In genomic region chr12:52789637-52790426, GRCh38 we compare ENCODE assay signal across 17 cellular contexts. TPM values are rescaled to one million over a fixed set of nuclear protein-coding genes. Genes with fewer than 3 reads are reported as not detected.
A peak's percentile ranks its signal among the peaks of the same experiment; 100 is the strongest.
DNase-seq lines count a peak whose midpoint lies in the region; ATAC-seq, FAIRE-seq and TF ChIP-seq lines count a peak whose summit lies in the region.
"Had no signal": no experiment of that assay in that cellular context is flagged by ENCODE, and none has a peak within 500 bp of the region (broad histone marks: within the 10 kb centered on the region; RNA-seq: fewer than 3 reads in every experiment).

No MANE protein-coding gene starts in this region.

- ATAC-seq in HepG2 (peak; percentile 60), GM19395 (IDR thresholded peaks at IDR 0.05; ENCODE audit: unreplicated experiment) (no peak)
- ATAC-seq: SK-N-SH treated with all-trans-retinoic acid at 6 μM for 48 hours had no signal

- H3K79me2 ChIP-seq in astrocyte (ENCODE audit: insufficient read depth, low read length) (no peaks in the 10 kb centered on the region), HepG2 (ENCODE audit: insufficient read depth, low read length) (no peaks in the 10 kb centered on the region)

- in situ Hi-C loops in HepG2 (cut with HindIII; ENCODE audit: extremely low pct_ligation_motif_present, low pct_unique_long_range_greater_than_20kb) (no loop called here), transverse colon (cut with MboI; ENCODE audit: low pct_ligation_motif_present in 1 of 4, low pct_unique_long_range_greater_than_20kb in 1 of 4, low sequenced_read_pairs in 3 of 4) (no loop called here)

- peak; percentile 34 for DNase-seq in activated T-cell treated with anti-CD3 and anti-CD28 coated beads, Interleukin-2, amount 50 U/mL, for 24 hours
- no peak for DNase-seq in activated T-cell treated with anti-CD3 and anti-CD28 coated beads for 4 hours
- DNase-seq in astrocyte (ENCODE audit: low read depth), result no peak
- DNase-seq in HepG2 (ENCODE audit: low spot score), result no peak
- DNase-seq in transverse colon, result peak; percentile 51
- DNase-seq in cerebellar cortex (ENCODE audit: low spot score), result no peak
- DNase-seq in EL, result no peak
- DNase-seq: ACHN; COR-L47; foreskin melanocyte; NCI-H2029; NK-92 treated with Interleukin-12 subunit alpha and Interleukin-12 subunit beta, amount 100 ng/mL, for 24 hours; WERI-Rb-1 had no signal

- H3K36me3 ChIP-seq in astrocyte (ENCODE audit: insufficient read depth, low read length) (no peaks in the 10 kb centered on the region), HepG2 (replicated peaks in 1 of 2; ENCODE audit: control insufficient read depth in 1 of 2, insufficient read depth in 2 of 2, low read length in 2 of 2) (no peaks in the 10 kb centered on the region), transverse colon (no peaks in the 10 kb centered on the region)
- H3K36me3 ChIP-seq: tibial nerve, WERI-Rb-1 had no signal

- no peaks in the 10 kb centered on the region for H3K9me3 Mint-ChIP-seq in activated T-cell treated with anti-CD3 and anti-CD28 coated beads, Interleukin-2, amount 50 U/mL, for 24 hours
- H3K9me3 Mint-ChIP-seq in astrocyte (ENCODE audit: unreplicated experiment), result peaks cover 13% of the 10 kb centered on the region

- intact Hi-C loops in HepG2 (cut with micrococcal nuclease; ENCODE audit: unreplicated experiment) (no loop called here), transverse colon (cut with DNase I; ENCODE audit: low total_unique reads) (no loop called here)

- POLR2A ChIA-PET in HepG2 (lab: Yijun Ruan, JAX), result no interaction called here

- H3K4me1 Mint-ChIP-seq in activated T-cell treated with anti-CD3 and anti-CD28 coated beads, Interleukin-2, amount 50 U/mL, for 24 hours (ENCODE audit: low read depth), result peaks cover 38% of the 10 kb centered on the region
- peaks cover 10% of the 10 kb centered on the region for H3K4me1 Mint-ChIP-seq in astrocyte (ENCODE audit: low read depth, unreplicated experiment)

- H3K27me3 Mint-ChIP-seq in activated T-cell treated with anti-CD3 and anti-CD28 coated beads, Interleukin-2, amount 50 U/mL, for 24 hours, result peaks cover 33% of the 10 kb centered on the region
- H3K27me3 Mint-ChIP-seq in astrocyte (ENCODE audit: low read depth, unreplicated experiment), result peaks cover 71% of the 10 kb centered on the region

- H3K9me3 ChIP-seq in astrocyte (ENCODE audit: insufficient read depth, low read depth, low read length) (no peaks in the 10 kb centered on the region), HepG2 (ENCODE audit: low read length) (no peaks in the 10 kb centered on the region), transverse colon (no peaks in the 10 kb centered on the region)
- H3K9me3 ChIP-seq: tibial nerve had no signal

- no TSS peak for BruUV-seq in HepG2 (replicated peaks; lab: Mats Ljungman, UMichigan)

- H3K27ac ChIP-seq in astrocyte (ENCODE audit: low read depth, low read length), result no peak overlapping the region
- H3K27ac ChIP-seq in HepG2 (ENCODE audit: extremely low read length, insufficient read depth, low read length), result no peak overlapping the region
- no peak overlapping the region for H3K27ac ChIP-seq in transverse colon
- H3K27ac ChIP-seq: tibial nerve, WERI-Rb-1 had no signal

- no peaks in the 10 kb centered on the region for H4K20me1 ChIP-seq in astrocyte (ENCODE audit: insufficient read depth, low read length)
- H4K20me1 ChIP-seq in HepG2 (ENCODE audit: insufficient read depth, low read length), result no peaks in the 10 kb centered on the region

- TF ChIP-seq CTCF in astrocyte (IDR thresholded peaks at IDR 0.05; ENCODE audit: insufficient read depth, low read depth, low read length) (no peak), HepG2 (CRISPR knock-in tag; IDR thresholded peaks at IDR 0.05) (no peak), transverse colon (IDR thresholded peaks at IDR 0.05) (no peak)

- TF ChIP-seq RAD21 in HepG2 (CRISPR knock-in tag; IDR thresholded peaks at IDR 0.05), result no peak

- peak overlapping the region; percentile 73 for H2AFZ ChIP-seq in astrocyte (ENCODE audit: low read depth, low read length)
- no peak overlapping the region for H2AFZ ChIP-seq in HepG2 (ENCODE audit: low read length)

- H3K27me3 ChIP-seq in astrocyte (ENCODE audit: insufficient read depth, low read length) (peaks cover 55% of the 10 kb centered on the region), HepG2 (ENCODE audit: control insufficient read depth in 1 of 2, insufficient read depth in 2 of 2, low read length in 2 of 2) (peaks cover 4 to 56% of the 10 kb centered on the region in 2 experiments; a peak in 3 of 5 replicates), transverse colon (peaks cover 9% of the 10 kb centered on the region)

- no peak for TF ChIP-seq POLR2A in HepG2 (IDR thresholded peaks at IDR 0.05; ENCODE audit: insufficient read depth in 1 of 2, low read depth in 2 of 2, low read length in 2 of 2)
- no peak for TF ChIP-seq POLR2A in transverse colon (IDR thresholded peaks at IDR 0.05)

- CTCF ChIA-PET in HepG2 (lab: Yijun Ruan, JAX; ENCODE audit: low intra/inter-chr PET ratio, low total read pairs), result no interaction called here

- TF ChIP-seq EP300 in HepG2 (IDR thresholded peaks at IDR 0.05; ENCODE audit: low read depth in 2 of 2, low read length in 2 of 2) (no peak), HepG2 (CRISPR knock-in tag; IDR thresholded peaks at IDR 0.05; ENCODE audit: borderline replicate concordance) (no peak), transverse colon (IDR thresholded peaks at IDR 0.05; ENCODE audit: low read depth) (no peak)

- H3K36me3 Mint-ChIP-seq in activated T-cell treated with anti-CD3 and anti-CD28 coated beads, Interleukin-2, amount 50 U/mL, for 24 hours (ENCODE audit: low read depth), result no peaks in the 10 kb centered on the region
- H3K36me3 Mint-ChIP-seq in astrocyte (ENCODE audit: low read depth, unreplicated experiment), result peaks cover 7% of the 10 kb centered on the region

- H3K4me2 ChIP-seq in astrocyte (ENCODE audit: low read length) (peak overlapping the region; percentile 71), HepG2 (ENCODE audit: low read depth, low read length) (no peak overlapping the region)

- H3K9ac ChIP-seq in astrocyte (ENCODE audit: low read length), result no peak overlapping the region
- no peak overlapping the region for H3K9ac ChIP-seq in HepG2 (ENCODE audit: insufficient read depth, low read depth, low read length)

- no peak overlapping the region for H3K27ac Mint-ChIP-seq in activated T-cell treated with anti-CD3 and anti-CD28 coated beads, Interleukin-2, amount 50 U/mL, for 24 hours
- H3K27ac Mint-ChIP-seq in astrocyte (ENCODE audit: unreplicated experiment), result no peak overlapping the region

- whole genome bisulfite sequencing in HepG2 (ENCODE audit: low lambda C conversion rate), result 55% methylated on average over 14 of the region's 50 CpGs
- 31% methylated on average over 35 of the region's 50 CpGs; no CpG with 5 or more reads in 1 of the 2 donors for WGBS in transverse colon (ENCODE audit: low coverage in 1 of 2), 2 donors

- H3K4me1 ChIP-seq in astrocyte (ENCODE audit: insufficient read depth, low read length) (peaks cover 6% of the 10 kb centered on the region), HepG2 (ENCODE audit: insufficient read depth, low read length) (no peaks in the 10 kb centered on the region), transverse colon (peaks cover 0 to 7% (median 2%) of the 10 kb centered on the region in 4 donors)

- FAIRE-seq in astrocyte (lab: Jason Lieb, UNC), result no peak
- no peak for FAIRE-seq in HepG2 (lab: Jason Lieb, UNC)

- H3K4me3 ChIP-seq in astrocyte (ENCODE audit: insufficient read depth, low read depth, low read length) (no peak overlapping the region), HepG2 (replicated peaks in 1 of 3; ENCODE audit: insufficient read depth in 1 of 3, low read depth in 2 of 3, low read length in 3 of 3) (no peak overlapping the region), transverse colon (no peak overlapping the region)
- H3K4me3 ChIP-seq: tibial nerve had no signal

- no peak overlapping the region for H3K4me3 Mint-ChIP-seq in activated T-cell treated with anti-CD3 and anti-CD28 coated beads, Interleukin-2, amount 50 U/mL, for 24 hours
- no peak overlapping the region for H3K4me3 Mint-ChIP-seq in astrocyte (ENCODE audit: unreplicated experiment)

RNA-seq across cellular contexts. Expression of gene KRT3, which starts 6.1 kb away (rescaled TPM):
- 0.09 and 0.43 TPM in 2 replicates for total RNA-seq in astrocyte
- total RNA-seq in HepG2 (2016; rRNA removed; fragmentation: Illumina TruSeq; extraction: Trizol), result not detected in 2 replicates
- not detected in 2 replicates for total RNA-seq in HepG2 (2016; cell fraction: cytosol; rRNA removed; fragmentation: Illumina TruSeq; extraction: Trizol; ENCODE audit: low read depth)
- not detected in 2 replicates for total RNA-seq in HepG2 (2016; cell fraction: insoluble cytoplasmic fraction; rRNA removed; fragmentation: Illumina TruSeq; extraction: Trizol)
- total RNA-seq in HepG2 (2016; cell fraction: membrane; rRNA removed; fragmentation: Illumina TruSeq; extraction: Trizol), result not detected in 2 replicates
- not detected in 2 replicates for total RNA-seq in HepG2 (2016; cell fraction: nucleus; rRNA removed; fragmentation: Illumina TruSeq; extraction: Trizol)
- polyA plus RNA-seq in HepG2 (2011; rRNA removed), result not detected in 2 replicates
- polyA plus RNA-seq in HepG2 (2011; cell fraction: cytosol; rRNA removed), result not detected in 2 replicates
- polyA plus RNA-seq in HepG2 (2011; cell fraction: nucleus; rRNA removed), result not detected in 2 replicates
- not detected in 2 replicates for polyA plus RNA-seq in HepG2 (2012)
- not detected in 2 replicates for polyA plus RNA-seq in HepG2 (2016; cell fraction: cytosol; fragmentation: Illumina TruSeq; extraction: Trizol; ENCODE audit: low read depth)
- not detected in 2 replicates for polyA plus RNA-seq in HepG2 (2016; cell fraction: insoluble cytoplasmic fraction; fragmentation: Illumina TruSeq; extraction: Trizol; ENCODE audit: low read depth)
- not detected in 2 replicates for polyA plus RNA-seq in HepG2 (2016; cell fraction: membrane; fragmentation: Illumina TruSeq; extraction: Trizol; ENCODE audit: low read depth)
- not detected in 2 replicates for polyA plus RNA-seq in HepG2 (2016; cell fraction: nucleus; fragmentation: Illumina TruSeq; extraction: Trizol; ENCODE audit: insufficient read depth, low read depth)
- polyA minus RNA-seq in HepG2 (2011; rRNA and poly(A)+ RNA removed; ENCODE audit: low replicate concordance), result not detected in 2 replicates
- not detected in 2 replicates for polyA minus RNA-seq in HepG2 (2011; cell fraction: cytosol; rRNA and poly(A)+ RNA removed)
- polyA minus RNA-seq in HepG2 (2011; cell fraction: nucleus; rRNA and poly(A)+ RNA removed), result not detected in 2 replicates
- not detected for total RNA-seq in transverse colon
- total RNA-seq: lower leg skin, tibial nerve had no signal

RNA-seq across cellular contexts. Expression of gene KRT76, which starts 12.7 kb away (rescaled TPM):
- total RNA-seq in astrocyte (not detected in 2 replicates), HepG2 (2016; rRNA removed; fragmentation: Illumina TruSeq; extraction: Trizol) (not detected in 2 replicates), transverse colon (not detected)
- total RNA-seq in HepG2 (2016; cell fraction: cytosol; rRNA removed; fragmentation: Illumina TruSeq; extraction: Trizol; ENCODE audit: low read depth), result not detected in 2 replicates
- not detected in 2 replicates for total RNA-seq in HepG2 (2016; cell fraction: insoluble cytoplasmic fraction; rRNA removed; fragmentation: Illumina TruSeq; extraction: Trizol)
- not detected in 2 replicates for total RNA-seq in HepG2 (2016; cell fraction: membrane; rRNA removed; fragmentation: Illumina TruSeq; extraction: Trizol)
- total RNA-seq in HepG2 (2016; cell fraction: nucleus; rRNA removed; fragmentation: Illumina TruSeq; extraction: Trizol), result not detected in 2 replicates
- polyA plus RNA-seq in HepG2 (2011; rRNA removed), result not detected in 2 replicates
- polyA plus RNA-seq in HepG2 (2011; cell fraction: cytosol; rRNA removed), result not detected in 2 replicates
- not detected in 2 replicates for polyA plus RNA-seq in HepG2 (2011; cell fraction: nucleus; rRNA removed)
- polyA plus RNA-seq in HepG2 (2012), result not detected in 2 replicates
- not detected in 2 replicates for polyA plus RNA-seq in HepG2 (2016; cell fraction: cytosol; fragmentation: Illumina TruSeq; extraction: Trizol; ENCODE audit: low read depth)
- not detected in 2 replicates for polyA plus RNA-seq in HepG2 (2016; cell fraction: insoluble cytoplasmic fraction; fragmentation: Illumina TruSeq; extraction: Trizol; ENCODE audit: low read depth)
- not detected in 2 replicates for polyA plus RNA-seq in HepG2 (2016; cell fraction: membrane; fragmentation: Illumina TruSeq; extraction: Trizol; ENCODE audit: low read depth)
- not detected in 2 replicates for polyA plus RNA-seq in HepG2 (2016; cell fraction: nucleus; fragmentation: Illumina TruSeq; extraction: Trizol; ENCODE audit: insufficient read depth, low read depth)
- polyA minus RNA-seq in HepG2 (2011; rRNA and poly(A)+ RNA removed; ENCODE audit: low replicate concordance), result not detected in 2 replicates
- not detected in 2 replicates for polyA minus RNA-seq in HepG2 (2011; cell fraction: cytosol; rRNA and poly(A)+ RNA removed)
- polyA minus RNA-seq in HepG2 (2011; cell fraction: nucleus; rRNA and poly(A)+ RNA removed), result not detected in 2 replicates
- total RNA-seq: lower leg skin, tibial nerve had no signal

RNA-seq across cellular contexts. Expression of gene KRT4, which starts 24.1 kb away (rescaled TPM):
- total RNA-seq in astrocyte (not detected in 2 replicates), HepG2 (2016; rRNA removed; fragmentation: Illumina TruSeq; extraction: Trizol) (not detected in 2 replicates), transverse colon (not detected)
- total RNA-seq in HepG2 (2016; cell fraction: cytosol; rRNA removed; fragmentation: Illumina TruSeq; extraction: Trizol; ENCODE audit: low read depth), result not detected in 2 replicates
- not detected in 2 replicates for total RNA-seq in HepG2 (2016; cell fraction: insoluble cytoplasmic fraction; rRNA removed; fragmentation: Illumina TruSeq; extraction: Trizol)
- not detected in 2 replicates for total RNA-seq in HepG2 (2016; cell fraction: membrane; rRNA removed; fragmentation: Illumina TruSeq; extraction: Trizol)
- not detected in 2 replicates for total RNA-seq in HepG2 (2016; cell fraction: nucleus; rRNA removed; fragmentation: Illumina TruSeq; extraction: Trizol)
- polyA plus RNA-seq in HepG2 (2011; rRNA removed), result not detected in 2 replicates
- polyA plus RNA-seq in HepG2 (2011; cell fraction: cytosol; rRNA removed), result not detected in 2 replicates
- polyA plus RNA-seq in HepG2 (2011; cell fraction: nucleus; rRNA removed), result not detected in 2 replicates
- not detected in 2 replicates for polyA plus RNA-seq in HepG2 (2012)
- not detected in 2 replicates for polyA plus RNA-seq in HepG2 (2016; cell fraction: cytosol; fragmentation: Illumina TruSeq; extraction: Trizol; ENCODE audit: low read depth)
- polyA plus RNA-seq in HepG2 (2016; cell fraction: insoluble cytoplasmic fraction; fragmentation: Illumina TruSeq; extraction: Trizol; ENCODE audit: low read depth), result not detected in 2 replicates
- not detected in 2 replicates for polyA plus RNA-seq in HepG2 (2016; cell fraction: membrane; fragmentation: Illumina TruSeq; extraction: Trizol; ENCODE audit: low read depth)
- not detected in 2 replicates for polyA plus RNA-seq in HepG2 (2016; cell fraction: nucleus; fragmentation: Illumina TruSeq; extraction: Trizol; ENCODE audit: insufficient read depth, low read depth)
- polyA minus RNA-seq in HepG2 (2011; rRNA and poly(A)+ RNA removed; ENCODE audit: low replicate concordance), result not detected in 2 replicates
- polyA minus RNA-seq in HepG2 (2011; cell fraction: cytosol; rRNA and poly(A)+ RNA removed), result not detected in 2 replicates
- not detected in 2 replicates for polyA minus RNA-seq in HepG2 (2011; cell fraction: nucleus; rRNA and poly(A)+ RNA removed)
- total RNA-seq: tibial nerve had no signal

RNA-seq across cellular contexts. Expression of gene KRT79, which starts 44.3 kb away (rescaled TPM):
- total RNA-seq in astrocyte (0.50 and 0.82 TPM in 2 replicates), HepG2 (2016; rRNA removed; fragmentation: Illumina TruSeq; extraction: Trizol) (not detected in 2 replicates), transverse colon (not detected)
- not detected in 2 replicates for total RNA-seq in HepG2 (2016; cell fraction: cytosol; rRNA removed; fragmentation: Illumina TruSeq; extraction: Trizol; ENCODE audit: low read depth)
- total RNA-seq in HepG2 (2016; cell fraction: insoluble cytoplasmic fraction; rRNA removed; fragmentation: Illumina TruSeq; extraction: Trizol), result not detected in 2 replicates
- total RNA-seq in HepG2 (2016; cell fraction: membrane; rRNA removed; fragmentation: Illumina TruSeq; extraction: Trizol), result not detected in 2 replicates
- not detected in 2 replicates for total RNA-seq in HepG2 (2016; cell fraction: nucleus; rRNA removed; fragmentation: Illumina TruSeq; extraction: Trizol)
- polyA plus RNA-seq in HepG2 (2011; rRNA removed), result 0.09 TPM in 1 of 2 replicates, not detected in the other
- not detected in 2 replicates for polyA plus RNA-seq in HepG2 (2011; cell fraction: cytosol; rRNA removed)
- not detected in 2 replicates for polyA plus RNA-seq in HepG2 (2011; cell fraction: nucleus; rRNA removed)
- polyA plus RNA-seq in HepG2 (2012), result not detected in 2 replicates
- not detected in 2 replicates for polyA plus RNA-seq in HepG2 (2016; cell fraction: cytosol; fragmentation: Illumina TruSeq; extraction: Trizol; ENCODE audit: low read depth)
- polyA plus RNA-seq in HepG2 (2016; cell fraction: insoluble cytoplasmic fraction; fragmentation: Illumina TruSeq; extraction: Trizol; ENCODE audit: low read depth), result not detected in 2 replicates
- not detected in 2 replicates for polyA plus RNA-seq in HepG2 (2016; cell fraction: membrane; fragmentation: Illumina TruSeq; extraction: Trizol; ENCODE audit: low read depth)
- not detected in 2 replicates for polyA plus RNA-seq in HepG2 (2016; cell fraction: nucleus; fragmentation: Illumina TruSeq; extraction: Trizol; ENCODE audit: insufficient read depth, low read depth)
- polyA minus RNA-seq in HepG2 (2011; rRNA and poly(A)+ RNA removed; ENCODE audit: low replicate concordance), result not detected in 2 replicates
- not detected in 2 replicates for polyA minus RNA-seq in HepG2 (2011; cell fraction: cytosol; rRNA and poly(A)+ RNA removed)
- not detected in 2 replicates for polyA minus RNA-seq in HepG2 (2011; cell fraction: nucleus; rRNA and poly(A)+ RNA removed)

RNA-seq across cellular contexts. Expression of gene KRT78, which starts 59.0 kb away (rescaled TPM):
- total RNA-seq in astrocyte, result not detected in 2 replicates
- total RNA-seq in HepG2 (2016; rRNA removed; fragmentation: Illumina TruSeq; extraction: Trizol), result not detected in 2 replicates
- not detected in 2 replicates for total RNA-seq in HepG2 (2016; cell fraction: cytosol; rRNA removed; fragmentation: Illumina TruSeq; extraction: Trizol; ENCODE audit: low read depth)
- total RNA-seq in HepG2 (2016; cell fraction: insoluble cytoplasmic fraction; rRNA removed; fragmentation: Illumina TruSeq; extraction: Trizol), result not detected in 2 replicates
- not detected in 2 replicates for total RNA-seq in HepG2 (2016; cell fraction: membrane; rRNA removed; fragmentation: Illumina TruSeq; extraction: Trizol)
- total RNA-seq in HepG2 (2016; cell fraction: nucleus; rRNA removed; fragmentation: Illumina TruSeq; extraction: Trizol), result not detected in 2 replicates
- not detected in 2 replicates for polyA plus RNA-seq in HepG2 (2011; rRNA removed)
- polyA plus RNA-seq in HepG2 (2011; cell fraction: cytosol; rRNA removed), result not detected in 2 replicates
- not detected in 2 replicates for polyA plus RNA-seq in HepG2 (2011; cell fraction: nucleus; rRNA removed)
- polyA plus RNA-seq in HepG2 (2012), result not detected in 2 replicates
- polyA plus RNA-seq in HepG2 (2016; cell fraction: cytosol; fragmentation: Illumina TruSeq; extraction: Trizol; ENCODE audit: low read depth), result not detected in 2 replicates
- polyA plus RNA-seq in HepG2 (2016; cell fraction: insoluble cytoplasmic fraction; fragmentation: Illumina TruSeq; extraction: Trizol; ENCODE audit: low read depth), result not detected in 2 replicates
- not detected in 2 replicates for polyA plus RNA-seq in HepG2 (2016; cell fraction: membrane; fragmentation: Illumina TruSeq; extraction: Trizol; ENCODE audit: low read depth)
- not detected in 2 replicates for polyA plus RNA-seq in HepG2 (2016; cell fraction: nucleus; fragmentation: Illumina TruSeq; extraction: Trizol; ENCODE audit: insufficient read depth, low read depth)
- 0.05 TPM in 1 of 2 replicates, not detected in the other for polyA minus RNA-seq in HepG2 (2011; rRNA and poly(A)+ RNA removed; ENCODE audit: low replicate concordance)
- not detected in 2 replicates for polyA minus RNA-seq in HepG2 (2011; cell fraction: cytosol; rRNA and poly(A)+ RNA removed)
- not detected in 2 replicates for polyA minus RNA-seq in HepG2 (2011; cell fraction: nucleus; rRNA and poly(A)+ RNA removed)
- not detected for total RNA-seq in transverse colon

Comparison
In these comparisons a context has a peak if more than half of its experiments do, and no peak if none do; other contexts are left out.
1. DNase-seq: peak in activated T-cell treated with anti-CD3 and anti-CD28 coated beads, Interleukin-2, amount 50 U/mL, for 24 hours (single experiment) and transverse colon (single experiment); none in activated T-cell treated with anti-CD3 and anti-CD28 coated beads for 4 hours (single experiment), astrocyte (single experiment), HepG2 (single experiment), cerebellar cortex (single experiment) and EL (single experiment).